26 cellular contexts compared by ENCODE assay signal in genomic region chr20:19603390-19603753, GRCh38.
DNase-seq lines count a peak whose midpoint lies in the region; ATAC-seq and TF ChIP-seq lines count a peak whose summit lies in the region.
"Had no signal": no experiment of that assay in that cellular context is flagged by ENCODE, and none has a peak within 500 bp of the region (broad histone marks: within the 10 kb centered on the region; RNA-seq: fewer than 3 reads in every experiment).

No MANE protein-coding gene starts in this region.

- no peak overlapping the region for H3K4me2 ChIP-seq in neuronal stem cell (ENCODE audit: insufficient read depth, low read length, poor library complexity, severe bottlenecking)
- H3K4me2 ChIP-seq: A549 had no signal

- H3K4me1 ChIP-seq in skeletal muscle tissue (ENCODE audit: control insufficient read depth in 3 of 3, insufficient read depth in 3 of 3, low read length in 3 of 3) (peaks cover 25 to 37% (median 26%) of the 10 kb centered on the region in 3 donors), neuronal stem cell (ENCODE audit: control insufficient read depth in 2 of 2, insufficient read depth in 1 of 2, low read depth in 1 of 2, low read length in 2 of 2) (no peaks in the 10 kb centered on the region)
- H3K4me1 ChIP-seq: A549, breast epithelium, left lung had no signal

- H3K27me3 ChIP-seq in skeletal muscle tissue (ENCODE audit: control insufficient read depth in 3 of 3, insufficient read depth in 3 of 3, low read length in 3 of 3) (no peaks in the 10 kb centered on the region), neuronal stem cell (ENCODE audit: control insufficient read depth in 3 of 3, insufficient read depth in 3 of 3, low read depth in 1 of 3, low read length in 3 of 3) (no peaks in the 10 kb centered on the region)
- no peaks in the 10 kb centered on the region for H3K27me3 ChIP-seq in CD4-positive, alpha-beta T cell (ENCODE audit: control insufficient read depth, insufficient read depth, low read length)
- H3K27me3 ChIP-seq: breast epithelium, left lung, neutrophil had no signal

- no peaks in the 10 kb centered on the region for H3K79me1 ChIP-seq in neuronal stem cell (ENCODE audit: low read depth, low read length)

- H3K23ac ChIP-seq in neuronal stem cell (ENCODE audit: low read depth, low read length, poor library complexity) = no peak overlapping the region

- no peak overlapping the region for H2BK15ac ChIP-seq in neuronal stem cell (ENCODE audit: low read length)

- no peak overlapping the region for H3K27ac Mint-ChIP-seq in CD4-positive, alpha-beta T cell
- H3K27ac Mint-ChIP-seq: activated CD4-positive, alpha-beta T cell treated with anti-CD3 and anti-CD28 coated beads for 36 hours; activated CD8-positive, alpha-beta T cell treated with anti-CD3 and anti-CD28 coated beads, Interleukin-2, amount 10 ng/mL, durations not matched to agents 7 days and 5 days; activated naive CD4-positive, alpha-beta T cell treated with anti-CD3 and anti-CD28 coated beads, Interleukin-2, amount 50 U/mL, for 72 hours; T-helper 2 cell treated with Interferon-gamma antibody and Interleukin-4, amounts not matched to agents 5 μg/mL and 100 μg/mL, for 36 hours had no signal

- H2AK5ac ChIP-seq in neuronal stem cell (ENCODE audit: low read depth, low read length) = no peak overlapping the region

- H2BK12ac ChIP-seq in neuronal stem cell (ENCODE audit: low read length) = no peak overlapping the region

- H3K4me3 ChIP-seq in skeletal muscle tissue (ENCODE audit: low read length in 3 of 3) (peak overlapping the region in 1 of 3 donors; percentile 9), neuronal stem cell (ENCODE audit: low read length in 2 of 2) (no peak overlapping the region)
- H3K4me3 ChIP-seq: A549, breast epithelium, GM12878, left lung, skin epidermis had no signal

- H2BK5ac ChIP-seq in neuronal stem cell (ENCODE audit: low read length) = no peak overlapping the region

- H4K8ac ChIP-seq in neuronal stem cell (ENCODE audit: low read depth, low read length) = no peak overlapping the region

- H3K9ac ChIP-seq in skeletal muscle tissue (ENCODE audit: low read depth in 1 of 3, low read length in 3 of 3) = no peak overlapping the region
- no peak overlapping the region for H3K9ac ChIP-seq in neuronal stem cell (ENCODE audit: low read depth, low read length, poor library complexity)

- no peak overlapping the region for H3K4me3 Mint-ChIP-seq in CD4-positive, alpha-beta T cell
- H3K4me3 Mint-ChIP-seq: activated CD4-positive, alpha-beta T cell treated with anti-CD3 and anti-CD28 coated beads for 36 hours; activated CD8-positive, alpha-beta T cell treated with anti-CD3 and anti-CD28 coated beads, Interleukin-2, amount 10 ng/mL, durations not matched to agents 7 days and 5 days; stimulated activated naive CD8-positive, alpha-beta T cell treated with anti-CD3 and anti-CD28 coated beads, Interleukin-15, amount 100 ng/mL, for 72 hours; T-helper 2 cell treated with Interferon-gamma antibody and Interleukin-4, amounts not matched to agents 5 μg/mL and 100 μg/mL, for 36 hours had no signal

- no peak overlapping the region for H3K18ac ChIP-seq in neuronal stem cell (ENCODE audit: low read length)

- H3K36me3 ChIP-seq in skeletal muscle tissue (ENCODE audit: control insufficient read depth in 3 of 3, insufficient read depth in 3 of 3, low read length in 3 of 3) = no peaks in the 10 kb centered on the region
- H3K36me3 ChIP-seq in neuronal stem cell (replicated peaks in 1 of 2; ENCODE audit: control insufficient read depth in 2 of 2, insufficient read depth in 2 of 2, low read length in 2 of 2) = no peaks in the 10 kb centered on the region
- H3K36me3 ChIP-seq: breast epithelium, left lung, neutrophil had no signal

- H3K4ac ChIP-seq in neuronal stem cell (ENCODE audit: low read length) = no peak overlapping the region

- no peaks in the 10 kb centered on the region for H3K9me3 Mint-ChIP-seq in CD4-positive, alpha-beta T cell
- H3K9me3 Mint-ChIP-seq: stimulated activated naive CD8-positive, alpha-beta T cell treated with anti-CD3 and anti-CD28 coated beads, Interleukin-15, amount 100 ng/mL, for 72 hours; T-helper 2 cell treated with Interferon-gamma antibody and Interleukin-4, amounts not matched to agents 5 μg/mL and 100 μg/mL, for 36 hours had no signal

- H2AFZ ChIP-seq in neuronal stem cell (ENCODE audit: low read length) = no peak overlapping the region

- DNase-seq in NCI-H2107 treated with DMSO at 0.1 percent for 48 hours (lab: John Stamatoyannopoulos, UW; ENCODE audit: unreplicated experiment) = peak; percentile 49
- no peak for DNase-seq in NCI-H2107 (lab: John Stamatoyannopoulos, UW)
- DNase-seq in NCI-H1092 (lab: John Stamatoyannopoulos, UW) = peak; percentile 15
- DNase-seq in NCI-H748 (lab: John Stamatoyannopoulos, UW; ENCODE audit: unreplicated experiment) = peak; percentile 83
- DNase-seq in neuronal stem cell (ENCODE audit: low spot score) = no peak
- DNase-seq in CD4-positive, alpha-beta T cell = no peak
- DNase-seq: activated CD4-positive, alpha-beta T cell treated with anti-CD3 and anti-CD28 coated beads for 36 hours; activated CD8-positive, alpha-beta T cell treated with anti-CD3 and anti-CD28 coated beads, Interleukin-2, amount 10 ng/mL, durations not matched to agents 7 days and 5 days; activated T-cell treated with anti-CD3 and anti-CD28 coated beads for 4 hours; EL; left lung; mesendoderm; NCI-H1048; NCI-H226; stimulated activated CD8-positive, alpha-beta memory T cell treated with anti-CD3 and anti-CD28 coated beads, Interleukin-4, amount 100 ng/mL, for 48 hours; stimulated activated naive CD8-positive, alpha-beta T cell treated with anti-CD3 and anti-CD28 coated beads, Interleukin-15, amount 100 ng/mL, for 72 hours had no signal

- CTCF ChIA-PET in CD4-positive, alpha-beta T cell (lab: Charles Lee) = no interaction called here

- no peak overlapping the region for H4K91ac ChIP-seq in neuronal stem cell (ENCODE audit: low read depth, low read length, poor library complexity)

- H3K14ac ChIP-seq in neuronal stem cell (ENCODE audit: low read length) = no peak overlapping the region

- WGBS in neuronal stem cell (ENCODE audit: extremely low coverage in 2 of 2, insufficient read length in 2 of 2, insufficient replicate concordance in 1 of 2), 2 donors = no CpG with 5 or more reads among the region's 6 CpGs

- POLR2A ChIA-PET in CD4-positive, alpha-beta T cell (lab: Charles Lee) = no interaction called here

- H3K36me3 Mint-ChIP-seq in CD4-positive, alpha-beta T cell (ENCODE audit: low read depth) = no peaks in the 10 kb centered on the region
- H3K36me3 Mint-ChIP-seq: activated naive CD4-positive, alpha-beta T cell treated with anti-CD3 and anti-CD28 coated beads, Interleukin-2, amount 50 U/mL, for 72 hours had no signal

- H3K9me3 ChIP-seq in skeletal muscle tissue (ENCODE audit: control insufficient read depth in 3 of 3, low read length in 3 of 3) (no peaks in the 10 kb centered on the region), neuronal stem cell (replicated peaks in 1 of 2; ENCODE audit: control insufficient read depth in 2 of 2, insufficient read depth in 1 of 2, low read depth in 1 of 2, low read length in 2 of 2) (no peaks in the 10 kb centered on the region)
- H3K9me3 ChIP-seq in CD4-positive, alpha-beta T cell (ENCODE audit: control insufficient read depth, low read length) = no peaks in the 10 kb centered on the region
- H3K9me3 ChIP-seq: A549, breast epithelium, left lung, neutrophil had no signal

- no peaks in the 10 kb centered on the region for H3K4me1 Mint-ChIP-seq in CD4-positive, alpha-beta T cell (ENCODE audit: low read depth)
- H3K4me1 Mint-ChIP-seq: activated CD4-positive, alpha-beta T cell treated with anti-CD3 and anti-CD28 coated beads for 36 hours; stimulated activated naive CD8-positive, alpha-beta T cell treated with anti-CD3 and anti-CD28 coated beads, Interleukin-15, amount 100 ng/mL, for 72 hours had no signal

- H2BK120ac ChIP-seq in neuronal stem cell (ENCODE audit: low read depth, low read length) = no peak overlapping the region

- H3K27ac ChIP-seq in skeletal muscle tissue (ENCODE audit: low read depth, low read length) = peak overlapping the region; percentile 74
- H3K27ac ChIP-seq in neuronal stem cell (replicated peaks; ENCODE audit: low read length) = no peak overlapping the region
- no peak overlapping the region for H3K27ac ChIP-seq in CD4-positive, alpha-beta T cell (ENCODE audit: low read depth, low read length)
- H3K27ac ChIP-seq: A549, breast epithelium, epithelial cell of prostate, left lung, neutrophil, skin epidermis had no signal

- no peak for ATAC-seq in GM18907 (IDR thresholded peaks at IDR 0.05; ENCODE audit: unreplicated experiment)
- no peak for ATAC-seq in CD4-positive, alpha-beta T cell (ENCODE audit: poor library complexity)
- ATAC-seq: A549; activated CD4-positive, alpha-beta T cell treated with anti-CD3 and anti-CD28 coated beads for 36 hours; activated CD8-positive, alpha-beta T cell treated with anti-CD3 and anti-CD28 coated beads, Interleukin-2, amount 10 ng/mL, durations not matched to agents 7 days and 5 days; activated naive CD4-positive, alpha-beta T cell treated with anti-CD3 and anti-CD28 coated beads, Interleukin-2, amount 50 U/mL, for 72 hours; GM12878; left lung; stimulated activated naive CD8-positive, alpha-beta T cell treated with anti-CD3 and anti-CD28 coated beads, Interleukin-15, amount 100 ng/mL, for 72 hours had no signal

- H3K27me3 Mint-ChIP-seq in CD4-positive, alpha-beta T cell = no peaks in the 10 kb centered on the region
- H3K27me3 Mint-ChIP-seq: activated CD4-positive, alpha-beta T cell treated with anti-CD3 and anti-CD28 coated beads for 36 hours; stimulated activated naive CD8-positive, alpha-beta T cell treated with anti-CD3 and anti-CD28 coated beads, Interleukin-15, amount 100 ng/mL, for 72 hours had no signal

- intact Hi-C loops in CD4-positive, alpha-beta T cell (cut with DNase I, micrococcal nuclease) = no loop called here

- TF ChIP-seq CTCF in CD4-positive, alpha-beta T cell (IDR thresholded peaks at IDR 0.05) = no peak

Comparison
In these comparisons a context has a peak if more than half of its experiments do, and no peak if none do; other contexts are left out.
1. DNase-seq: peak in NCI-H2107 treated with DMSO at 0.1 percent for 48 hours (single experiment), NCI-H1092 (single experiment) and NCI-H748 (single experiment); none in NCI-H2107 (single experiment), neuronal stem cell (single experiment) and CD4-positive, alpha-beta T cell (0 of 10).